In the genomic region with DNA sequence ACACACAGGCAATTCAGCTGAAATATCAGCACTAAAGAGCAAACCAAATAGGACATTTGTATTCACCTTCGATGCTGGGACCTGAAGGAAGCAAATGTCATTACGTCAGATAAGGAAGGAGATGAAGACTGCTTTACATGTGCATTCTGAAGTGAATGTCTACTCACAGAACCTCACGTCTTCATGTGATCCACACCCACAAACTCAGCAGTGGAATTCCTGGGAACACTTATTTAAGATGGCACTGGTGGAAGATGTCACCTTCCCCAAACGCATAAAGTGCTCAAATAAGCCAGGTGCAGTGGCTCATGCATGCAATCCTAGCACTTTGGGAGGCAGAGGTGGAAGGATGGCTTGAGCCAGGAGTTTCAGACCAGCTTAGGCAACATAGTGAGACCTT, we compare ENCODE assay signal across 28 cellular contexts. TPM values are rescaled to one million over a fixed set of nuclear protein-coding genes. Genes with fewer than 3 reads are reported as not detected.
"Had no signal": no experiment of that assay in that cellular context is flagged by ENCODE, and none has a peak within 500 bp of the region (broad histone marks: within the 10 kb centered on the region; RNA-seq: fewer than 3 reads in every experiment).

No MANE protein-coding gene starts in this region.

- H3K36me3 Mint-ChIP-seq: natural killer cell; stimulated activated effector memory CD8-positive, alpha-beta T cell treated with anti-CD3 and anti-CD28 coated beads, Interleukin-12 subunit alpha, Interleukin-12 subunit beta, amount 100 ng/mL, for 72 hours; stimulated activated naive B cell treated with anti-CD40 and anti-IgM and Interleukin-4, amounts not matched to agents 10 μg/mL and 1 μg/mL and 100 μg/mL, for 72 hours had no signal

- H3K4me1 Mint-ChIP-seq: naive thymus-derived CD4-positive, alpha-beta T cell; natural killer cell; nephron; neural progenitor cell; stimulated activated effector memory CD8-positive, alpha-beta T cell treated with anti-CD3 and anti-CD28 coated beads, Interleukin-12 subunit alpha, Interleukin-12 subunit beta, amount 100 ng/mL, for 72 hours; stimulated activated naive B cell treated with anti-CD40 and anti-IgM and Interleukin-4, amounts not matched to agents 10 μg/mL and 1 μg/mL and 100 μg/mL, for 72 hours had no signal

- H2AFZ ChIP-seq: neural progenitor cell, parathyroid adenoma had no signal

- H3K4me3 ChIP-seq: neural progenitor cell, ovary, psoas muscle, right lobe of liver, sigmoid colon, stomach, thoracic aorta, thyroid gland, tibial nerve, upper lobe of right lung, uterus had no signal

- FAIRE-seq: small intestine had no signal

- H3K27me3 ChIP-seq: neural progenitor cell, ovary, right lobe of liver, thyroid gland, upper lobe of right lung, uterus had no signal

- H3K9ac ChIP-seq: neural progenitor cell, parathyroid adenoma had no signal

- ATAC-seq: naive thymus-derived CD4-positive, alpha-beta T cell; natural killer cell; stimulated activated effector memory CD8-positive, alpha-beta T cell treated with anti-CD3 and anti-CD28 coated beads, Interleukin-12 subunit alpha, Interleukin-12 subunit beta, amount 100 ng/mL, for 72 hours; stimulated activated naive B cell treated with anti-CD40 and anti-IgM and Interleukin-4, amounts not matched to agents 10 μg/mL and 1 μg/mL and 100 μg/mL, for 72 hours; upper lobe of right lung had no signal

- H3K36me3 ChIP-seq: neural progenitor cell, ovary, right lobe of liver, sigmoid colon, stomach, thoracic aorta, thyroid gland, tibial nerve, upper lobe of right lung, uterus had no signal

- H3K9me3 ChIP-seq: ovary, psoas muscle, right lobe of liver, sigmoid colon, stomach, thoracic aorta, thyroid gland, tibial nerve, upper lobe of right lung, uterus had no signal

- H3K9me3 Mint-ChIP-seq: natural killer cell; stimulated activated effector memory CD8-positive, alpha-beta T cell treated with anti-CD3 and anti-CD28 coated beads, Interleukin-12 subunit alpha, Interleukin-12 subunit beta, amount 100 ng/mL, for 72 hours; stimulated activated naive B cell treated with anti-CD40 and anti-IgM and Interleukin-4, amounts not matched to agents 10 μg/mL and 1 μg/mL and 100 μg/mL, for 72 hours; stimulated activated naive CD8-positive, alpha-beta T cell treated with anti-CD3 and anti-CD28 coated beads, Interleukin-15, Interleukin-2, amounts not matched to agents 100 ng/mL and 50 ng/mL, for 24 hours had no signal

- H3K4me2 ChIP-seq: neural progenitor cell had no signal

- H3K27ac Mint-ChIP-seq: naive thymus-derived CD4-positive, alpha-beta T cell; natural killer cell; nephron; neural progenitor cell; progenitor cell of endocrine pancreas; stimulated activated effector memory CD8-positive, alpha-beta T cell treated with anti-CD3 and anti-CD28 coated beads, Interleukin-12 subunit alpha, Interleukin-12 subunit beta, amount 100 ng/mL, for 72 hours; stimulated activated naive B cell treated with anti-CD40 and anti-IgM and Interleukin-4, amounts not matched to agents 10 μg/mL and 1 μg/mL and 100 μg/mL, for 72 hours; stimulated activated naive CD8-positive, alpha-beta T cell treated with anti-CD3 and anti-CD28 coated beads, Interleukin-15, Interleukin-2, amounts not matched to agents 100 ng/mL and 50 ng/mL, for 24 hours had no signal

- H3K27ac ChIP-seq: neural progenitor cell, ovary, parathyroid adenoma, psoas muscle, right lobe of liver, sigmoid colon, stomach, thoracic aorta, thyroid gland, tibial nerve, upper lobe of right lung, uterus had no signal

- DNase-seq: naive thymus-derived CD4-positive, alpha-beta T cell; natural killer cell; occipital lobe; ovary; posterior cingulate gyrus; psoas muscle; right lobe of liver; sigmoid colon; small intestine; stimulated activated CD4-positive, alpha-beta T cell treated with anti-CD3 and anti-CD28 coated beads, Interleukin-15, amount 100 ng/mL, for 24 hours; stimulated activated CD4-positive, alpha-beta T cell treated with anti-CD3 and anti-CD28 coated beads, Interleukin-2, amount 100 ng/mL, for 24 hours; stimulated activated CD4-positive, alpha-beta T cell treated with anti-CD3 and anti-CD28 coated beads, Interleukin-2, amount 100 ng/mL, for 48 hours; stimulated activated CD4-positive, alpha-beta T cell treated with anti-CD3 and anti-CD28 coated beads, Interleukin-4, amount 100 ng/mL, for 24 hours; stimulated activated naive B cell treated with anti-CD40 and anti-IgM and Interleukin-4, amounts not matched to agents 10 μg/mL and 1 μg/mL and 100 μg/mL, for 72 hours; stimulated activated naive CD4-positive, alpha-beta T cell treated with Interleukin-2 at 50 U/mL for 16 hours; stomach; thyroid gland; trophoblast cell; upper lobe of right lung; uterus had no signal

- H3K4me3 Mint-ChIP-seq: naive thymus-derived CD4-positive, alpha-beta T cell; natural killer cell; nephron; neural progenitor cell; stimulated activated effector memory CD8-positive, alpha-beta T cell treated with anti-CD3 and anti-CD28 coated beads, Interleukin-12 subunit alpha, Interleukin-12 subunit beta, amount 100 ng/mL, for 72 hours; stimulated activated naive B cell treated with anti-CD40 and anti-IgM and Interleukin-4, amounts not matched to agents 10 μg/mL and 1 μg/mL and 100 μg/mL, for 72 hours; stimulated activated naive CD8-positive, alpha-beta T cell treated with anti-CD3 and anti-CD28 coated beads, Interleukin-15, Interleukin-2, amounts not matched to agents 100 ng/mL and 50 ng/mL, for 24 hours had no signal

- H3K4me1 ChIP-seq: neural progenitor cell, psoas muscle, right lobe of liver, sigmoid colon, stomach, thyroid gland, tibial nerve, upper lobe of right lung, uterus had no signal

RNA-seq across cellular contexts. Expression of a gene that starts 11.4 kb away (rescaled TPM):
- polyA plus RNA-seq: naive thymus-derived CD4-positive, alpha-beta T cell had no signal
